In the genomic region with DNA sequence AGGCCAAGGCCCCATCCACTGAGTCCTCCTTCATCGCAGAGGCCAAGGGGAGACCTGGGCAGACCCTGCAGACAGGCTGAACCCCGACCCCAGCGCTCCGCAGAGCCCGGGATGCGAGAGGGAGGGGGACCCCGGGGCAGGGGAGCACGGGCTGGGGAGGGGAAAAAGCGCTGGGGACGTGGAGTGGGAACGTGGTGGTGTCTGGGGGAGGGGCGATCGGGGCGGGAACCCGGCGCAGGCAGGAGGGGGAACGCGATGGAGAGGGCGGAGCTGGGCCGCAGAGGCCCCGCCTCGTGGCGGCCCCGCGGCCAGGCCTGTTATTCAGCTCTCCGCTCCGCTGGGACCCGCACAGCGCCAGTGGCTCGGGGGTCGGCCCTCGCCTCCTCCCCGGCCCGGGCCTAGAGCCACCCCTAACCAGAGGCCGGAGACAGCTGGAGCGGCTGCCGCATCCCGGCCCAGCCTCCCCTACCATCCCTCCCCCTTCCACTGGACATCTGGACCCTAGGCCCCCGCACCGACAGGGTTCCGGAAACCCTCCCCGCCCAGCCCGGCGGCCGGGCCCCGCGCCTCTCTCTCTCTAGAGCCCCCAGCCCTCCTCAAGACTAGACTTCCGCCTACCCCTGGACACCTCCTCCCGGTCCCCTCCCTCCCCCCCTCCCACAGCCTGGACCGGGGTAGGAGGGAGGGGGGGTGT, we compare ENCODE assay signal across 8 cellular contexts. TPM values are rescaled to one million over a fixed set of nuclear protein-coding genes. Genes with fewer than 3 reads are reported as not detected.
A peak's percentile ranks its signal among the peaks of the same experiment; 100 is the strongest.
DNase-seq lines count a peak whose midpoint lies in the region; ATAC-seq and TF ChIP-seq lines count a peak whose summit lies in the region.

ARHGEF25 (plus strand) TSS at position 320 of the 694 bp plus-strand sequence. CDS start 460 bp downstream, outside the sequence.

- ATAC-seq in HG03139 (IDR thresholded peaks at IDR 0.05; ENCODE audit: unreplicated experiment) (peak; percentile 43), RWPE2 (ENCODE audit: low read depth) (peak; percentile 73), GM21576 (IDR thresholded peaks at IDR 0.05; ENCODE audit: unreplicated experiment) (no peak)

- intact Hi-C loops in prostate gland (cut with DNase I), result no loop called here

- peak; percentile 34 for TF ChIP-seq POLR2A in prostate gland (IDR thresholded peaks at IDR 0.05)

- H3K9me3 ChIP-seq in RWPE2 (ENCODE audit: severe bottlenecking), result no peaks in the 10 kb centered on the region
- no peaks in the 10 kb centered on the region for H3K9me3 ChIP-seq in right atrium auricular region
- H3K9me3 ChIP-seq in prostate gland, result no peaks in the 10 kb centered on the region

- H3K4me3 ChIP-seq in GM12864 (ENCODE audit: low read depth, low read length), result peak within 1 kb of the TSS; percentile 46
- H3K4me3 ChIP-seq in RWPE2 (ENCODE audit: severe bottlenecking), result peak within 1 kb of the TSS; percentile 79
- H3K4me3 ChIP-seq in right atrium auricular region, result peak within 1 kb of the TSS; percentile 78 to 82
- peak within 1 kb of the TSS; percentile 63 to 74 for H3K4me3 ChIP-seq in prostate gland

- no peaks in the 10 kb centered on the region for H3K36me3 ChIP-seq in RWPE2 (ENCODE audit: low read depth)
- H3K36me3 ChIP-seq in right atrium auricular region, result no peaks in the 10 kb centered on the region
- peaks cover 0 to 6% of the 10 kb centered on the region in 2 donors for H3K36me3 ChIP-seq in prostate gland

- 2% methylated on average over 44 of the region's 50 CpGs for WGBS in prostate gland

- H3K27me3 ChIP-seq in RWPE2 (ENCODE audit: insufficient read depth, poor library complexity, severe bottlenecking), result no peaks in the 10 kb centered on the region
- H3K27me3 ChIP-seq in right atrium auricular region, result no peaks in the 10 kb centered on the region
- no peaks in the 10 kb centered on the region for H3K27me3 ChIP-seq in prostate gland (replicated peaks; ENCODE audit: insufficient read depth)

- DNase-seq in GM12864 (ENCODE audit: low read depth) (no peak), RWPE2 (ENCODE audit: low spot score) (no peak), right atrium auricular region (ENCODE audit: low spot score) (no peak), prostate gland (ENCODE audit: low spot score) (peak; percentile 46), AML-193 (lab: John Stamatoyannopoulos, UW) (no peak)

- H3K4me1 ChIP-seq in RWPE2 (ENCODE audit: insufficient read depth, poor library complexity, severe bottlenecking) (no peaks in the 10 kb centered on the region), right atrium auricular region (peaks cover 0 to 48% of the 10 kb centered on the region in 2 donors), prostate gland (replicated peaks) (no peaks in the 10 kb centered on the region)

- H3K27ac ChIP-seq in RWPE2 (ENCODE audit: poor library complexity, severe bottlenecking) (no peak within 1 kb of the TSS), angular gyrus (ENCODE audit: low read depth, low read length) (peak within 1 kb of the TSS; percentile 60), right atrium auricular region (peak within 1 kb of the TSS; percentile 85 to 87), prostate gland (peak within 1 kb of the TSS; percentile 79 to 82)

- TF ChIP-seq CTCF in GM12864 (IDR thresholded peaks at IDR 0.05; ENCODE audit: low read depth, low read length, missing control alignments) (no peak), RWPE2 (IDR thresholded peaks at IDR 0.05; ENCODE audit: poor library complexity, severe bottlenecking) (no peak), right atrium auricular region (IDR thresholded peaks at IDR 0.05) (no peak), prostate gland (IDR thresholded peaks at IDR 0.05) (no peak)

RNA-seq across cellular contexts. Expression of gene ARHGEF25, which starts in this region (rescaled TPM):
- total RNA-seq in right atrium auricular region (10 to 100 TPM in 1 of 2 donors, 1 to 10 TPM in 1; 7.4 to 11.0 TPM), prostate gland (10 to 100 TPM; 16.6 to 32.5 TPM)
